32 cellular contexts compared by ENCODE assay signal in the genomic region with DNA sequence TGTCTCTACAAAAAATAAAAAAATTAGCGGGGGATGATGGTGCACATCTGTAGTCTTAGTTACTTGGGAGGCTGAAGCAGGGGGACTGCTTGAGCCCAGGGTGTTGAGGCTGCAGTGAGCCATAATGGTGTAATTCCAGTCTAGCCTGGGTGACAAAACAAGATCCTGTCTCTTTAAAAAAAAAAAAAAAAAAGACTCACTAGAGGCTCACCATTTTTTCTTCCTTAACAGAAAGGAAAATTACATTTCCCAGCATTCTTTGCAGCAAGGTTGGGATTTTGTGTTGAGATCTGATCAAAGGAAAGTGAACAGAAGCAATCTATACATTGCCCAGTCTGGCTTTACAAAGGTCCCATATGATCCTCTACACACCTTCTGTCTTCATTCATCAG. TPM values are rescaled to one million over a fixed set of nuclear protein-coding genes. Genes with fewer than 3 reads are reported as not detected.
A peak's percentile ranks its signal among the peaks of the same experiment; 100 is the strongest.
DNase-seq lines count a peak whose midpoint lies in the region; ATAC-seq and TF ChIP-seq lines count a peak whose summit lies in the region.
"Had no signal": no experiment of that assay in that cellular context is flagged by ENCODE, and none has a peak within 500 bp of the region (broad histone marks: within the 10 kb centered on the region; RNA-seq: fewer than 3 reads in every experiment).

No MANE protein-coding gene starts in this region.

- no peaks in the 10 kb centered on the region for H3F3A ChIP-seq in Loucy (ENCODE audit: low read depth)

- POLR2A ChIA-PET in CD4-positive, alpha-beta memory T cell (lab: Charles Lee; ENCODE audit: partially characterized antibody) = interaction anchor here (1.3 to 3.0 kb wide), 2 partner anchors 18 to 20 kb away, joined by 9 to 14 read pairs; no protein-coding TSS in a partner anchor

- TF ChIP-seq CTCF in Loucy (conservative IDR thresholded peaks at IDR 0.05; ENCODE audit: low read length) (no peak), mucosa of descending colon (IDR thresholded peaks at IDR 0.05) (no peak)

- H3K36me3 Mint-ChIP-seq in activated T-cell treated with anti-CD3 and anti-CD28 coated beads, Interleukin-2, amount 50 U/mL, for 24 hours (ENCODE audit: low read depth) = peaks cover 43% of the 10 kb centered on the region
- H3K36me3 Mint-ChIP-seq in activated T-helper 1 cell treated with anti-CD3 and anti-CD28 coated beads, Interleukin-12 subunit alpha, Interleukin-12 subunit beta, Interleukin-2, Interleukin-4 antibody, amounts not matched to agents 30 ng/mL and 10 ng/mL and 1 ng/mL, durations not matched to agents 14 hours and 24 hours and 36 hours (ENCODE audit: low read depth) = peaks cover 30% of the 10 kb centered on the region
- peaks cover 2% of the 10 kb centered on the region in 2 donors for H3K36me3 Mint-ChIP-seq in CD4-positive, alpha-beta memory T cell
- H3K36me3 Mint-ChIP-seq: brain, type B pancreatic cell had no signal

- no peaks in the 10 kb centered on the region for H3K36me3 ChIP-seq in Loucy (ENCODE audit: insufficient read depth, low read length)
- H3K36me3 ChIP-seq in mucosa of descending colon (ENCODE audit: low read depth) = no peaks in the 10 kb centered on the region
- no peaks in the 10 kb centered on the region for H3K36me3 ChIP-seq in CD4-positive, alpha-beta memory T cell (ENCODE audit: insufficient read depth, low read length)
- H3K36me3 ChIP-seq: esophagus muscularis mucosa, MG63 had no signal

- H3K27ac Mint-ChIP-seq in activated T-cell treated with anti-CD3 and anti-CD28 coated beads, Interleukin-2, amount 50 U/mL, for 24 hours = peak overlapping the region; percentile 58
- peak overlapping the region; percentile 86 for H3K27ac Mint-ChIP-seq in activated T-helper 1 cell treated with anti-CD3 and anti-CD28 coated beads, Interleukin-12 subunit alpha, Interleukin-12 subunit beta, Interleukin-2, Interleukin-4 antibody, amounts not matched to agents 30 ng/mL and 10 ng/mL and 1 ng/mL, durations not matched to agents 14 hours and 24 hours and 36 hours
- H3K27ac Mint-ChIP-seq in CD4-positive, alpha-beta memory T cell = peak overlapping the region in 3 of 7 donors; percentile 6 to 62 (median 41)
- H3K27ac Mint-ChIP-seq: B cell, brain, type B pancreatic cell had no signal

- no peaks in the 10 kb centered on the region for H3K9me2 ChIP-seq in Loucy (replicated peaks; ENCODE audit: low read depth, low read length)

- no peaks in the 10 kb centered on the region for H3K27me3 Mint-ChIP-seq in activated T-cell treated with anti-CD3 and anti-CD28 coated beads, Interleukin-2, amount 50 U/mL, for 24 hours
- H3K27me3 Mint-ChIP-seq in activated T-helper 1 cell treated with anti-CD3 and anti-CD28 coated beads, Interleukin-12 subunit alpha, Interleukin-12 subunit beta, Interleukin-2, Interleukin-4 antibody, amounts not matched to agents 30 ng/mL and 10 ng/mL and 1 ng/mL, durations not matched to agents 14 hours and 24 hours and 36 hours (ENCODE audit: insufficient read depth) = no peaks in the 10 kb centered on the region
- no peaks in the 10 kb centered on the region for H3K27me3 Mint-ChIP-seq in CD4-positive, alpha-beta memory T cell
- H3K27me3 Mint-ChIP-seq: naive thymus-derived CD8-positive, alpha-beta T cell had no signal

- no peak overlapping the region for H3K4me3 Mint-ChIP-seq in activated T-cell treated with anti-CD3 and anti-CD28 coated beads, Interleukin-2, amount 50 U/mL, for 24 hours
- H3K4me3 Mint-ChIP-seq in activated T-helper 1 cell treated with anti-CD3 and anti-CD28 coated beads, Interleukin-12 subunit alpha, Interleukin-12 subunit beta, Interleukin-2, Interleukin-4 antibody, amounts not matched to agents 30 ng/mL and 10 ng/mL and 1 ng/mL, durations not matched to agents 14 hours and 24 hours and 36 hours = peak overlapping the region; percentile 53
- no peak overlapping the region for H3K4me3 Mint-ChIP-seq in CD4-positive, alpha-beta memory T cell
- H3K4me3 Mint-ChIP-seq: B cell, brain, type B pancreatic cell had no signal

- H3K4me3 ChIP-seq in Loucy (ENCODE audit: low read length, poor library complexity, severe bottlenecking) (no peak overlapping the region), mucosa of descending colon (no peak overlapping the region)
- no peak overlapping the region for H3K4me3 ChIP-seq in CD4-positive, alpha-beta memory T cell (ENCODE audit: low read length in 2 of 2)
- H3K4me3 ChIP-seq: esophagus muscularis mucosa, lung, MG63 had no signal

- no peaks in the 10 kb centered on the region for H4K20me1 ChIP-seq in Loucy (ENCODE audit: insufficient read depth, low read length, poor library complexity, severe bottlenecking)

- no peaks in the 10 kb centered on the region for H3K79me2 ChIP-seq in Loucy (ENCODE audit: insufficient read depth, low read length)

- no peak overlapping the region for H3K9ac ChIP-seq in Loucy (ENCODE audit: low read depth, low read length, poor library complexity, severe bottlenecking)

- H2AFZ ChIP-seq in Loucy (ENCODE audit: low read length) = peak overlapping the region; percentile 23; the same call in 1 of the 2 replicates

- intact Hi-C loops in activated T-helper 1 cell treated with anti-CD3 and anti-CD28 coated beads, Interleukin-12 subunit alpha, Interleukin-12 subunit beta, Interleukin-2, Interleukin-4 antibody, amounts not matched to agents 30 ng/mL and 10 ng/mL and 1 ng/mL, durations not matched to agents 14 hours and 24 hours and 36 hours (cut with micrococcal nuclease) = no loop called here
- intact Hi-C loops in mucosa of descending colon (cut with DNase I, micrococcal nuclease) = no loop called here
- intact Hi-C loops in CD4-positive, alpha-beta memory T cell (cut with micrococcal nuclease) = no loop called here

- H3K9me3 Mint-ChIP-seq in activated T-cell treated with anti-CD3 and anti-CD28 coated beads, Interleukin-2, amount 50 U/mL, for 24 hours = no peaks in the 10 kb centered on the region
- H3K9me3 Mint-ChIP-seq in activated T-helper 1 cell treated with anti-CD3 and anti-CD28 coated beads, Interleukin-12 subunit alpha, Interleukin-12 subunit beta, Interleukin-2, Interleukin-4 antibody, amounts not matched to agents 30 ng/mL and 10 ng/mL and 1 ng/mL, durations not matched to agents 14 hours and 24 hours and 36 hours = peaks cover 6% of the 10 kb centered on the region
- no peaks in the 10 kb centered on the region for H3K9me3 Mint-ChIP-seq in CD4-positive, alpha-beta memory T cell
- H3K9me3 Mint-ChIP-seq: brain; naive thymus-derived CD8-positive, alpha-beta T cell; type B pancreatic cell had no signal

- H3K4me2 ChIP-seq in Loucy (ENCODE audit: low read depth, low read length, poor library complexity, severe bottlenecking) = no peak overlapping the region

- no peaks in the 10 kb centered on the region for H3K27me3 ChIP-seq in Loucy (ENCODE audit: insufficient read depth, low read length, poor library complexity, severe bottlenecking)
- no peaks in the 10 kb centered on the region for H3K27me3 ChIP-seq in CD4-positive, alpha-beta memory T cell (ENCODE audit: insufficient read depth, low read length)
- H3K27me3 ChIP-seq: esophagus muscularis mucosa had no signal

- no peak overlapping the region for H3K27ac ChIP-seq in CD4-positive, alpha-beta memory T cell (ENCODE audit: low read depth, low read length)
- H3K27ac ChIP-seq: esophagus muscularis mucosa, foreskin keratinocyte had no signal

- H3K4me1 ChIP-seq in Loucy (ENCODE audit: insufficient read depth, low read length, poor library complexity, severe bottlenecking) (peaks cover 49% of the 10 kb centered on the region), mucosa of descending colon (ENCODE audit: low read depth) (no peaks in the 10 kb centered on the region)
- H3K4me1 ChIP-seq in CD4-positive, alpha-beta memory T cell (ENCODE audit: insufficient read depth, low read length) = peaks cover 32% of the 10 kb centered on the region
- H3K4me1 ChIP-seq: esophagus muscularis mucosa, foreskin keratinocyte had no signal

- no peak for DNase-seq in activated T-cell treated with anti-CD3 and anti-CD28 coated beads, Interleukin-2, amount 50 U/mL, for 24 hours
- DNase-seq in activated T-cell treated with anti-CD3 and anti-CD28 coated beads for 4 hours (no peak), mucosa of descending colon (no peak), inferior parietal cortex (ENCODE audit: extremely low spot score) (no peak)
- DNase-seq in activated T-helper 1 cell treated with anti-CD3 and anti-CD28 coated beads, Interleukin-12 subunit alpha, Interleukin-12 subunit beta, Interleukin-2, Interleukin-4 antibody, amounts not matched to agents 30 ng/mL and 10 ng/mL and 1 ng/mL, durations not matched to agents 14 hours and 24 hours and 36 hours (ENCODE audit: low spot score) = no peak
- DNase-seq in activated effector memory CD4-positive, alpha-beta T cell treated with Interleukin-2 at 50 U/mL for 16 hours = no peak
- DNase-seq in CD4-positive, alpha-beta memory T cell = no peak
- DNase-seq: ACHN; amniotic stem cell; cerebellar nuclear complex; DMS 273 treated with DMSO at 0.1 percent for 48 hours; EL; foreskin keratinocyte; kidney glomerular epithelial cell; MG63; naive thymus-derived CD8-positive, alpha-beta T cell; NCI-H1436; NCI-H2081 treated with DMSO at 0.1 percent for 48 hours; NCI-H2227 treated with DMSO at 0.1 percent for 48 hours; NCI-H526; NK-92 treated with Interleukin-12 subunit alpha and Interleukin-12 subunit beta, amount 100 ng/mL, for 24 hours; Right ventricle myocardium superior; stimulated activated CD4-positive, alpha-beta T cell treated with anti-CD3 and anti-CD28 coated beads, Interleukin-4, amount 100 ng/mL, for 1 hour had no signal

- ATAC-seq in mucosa of descending colon = peak; percentile 8
- ATAC-seq: foreskin keratinocyte, Panc1, SK-N-SH treated with all-trans-retinoic acid at 6 μM for 48 hours had no signal

- no peaks in the 10 kb centered on the region for H3K9me3 ChIP-seq in Loucy (ENCODE audit: insufficient read depth, low read depth, low read length)
- H3K9me3 ChIP-seq in mucosa of descending colon = no peaks in the 10 kb centered on the region
- H3K9me3 ChIP-seq in CD4-positive, alpha-beta memory T cell (ENCODE audit: control insufficient read depth in 1 of 2, low read length in 2 of 2) = no peaks in the 10 kb centered on the region
- H3K9me3 ChIP-seq: esophagus muscularis mucosa, MG63 had no signal

- CTCF ChIA-PET in CD4-positive, alpha-beta memory T cell (lab: Charles Lee; ENCODE audit: partially characterized antibody) = interaction anchor here (1.0 to 1.3 kb wide), 2 partner anchors 17 to 21 kb away, joined by 3 to 5 read pairs; no protein-coding TSS in a partner anchor

- peaks cover 70% of the 10 kb centered on the region for H3K4me1 Mint-ChIP-seq in activated T-cell treated with anti-CD3 and anti-CD28 coated beads, Interleukin-2, amount 50 U/mL, for 24 hours (ENCODE audit: low read depth)
- H3K4me1 Mint-ChIP-seq in activated T-helper 1 cell treated with anti-CD3 and anti-CD28 coated beads, Interleukin-12 subunit alpha, Interleukin-12 subunit beta, Interleukin-2, Interleukin-4 antibody, amounts not matched to agents 30 ng/mL and 10 ng/mL and 1 ng/mL, durations not matched to agents 14 hours and 24 hours and 36 hours (ENCODE audit: low read depth) = peaks cover 79% of the 10 kb centered on the region
- H3K4me1 Mint-ChIP-seq in CD4-positive, alpha-beta memory T cell = peaks cover 27 to 53% (median 34%) of the 10 kb centered on the region in 4 donors
- H3K4me1 Mint-ChIP-seq: brain had no signal

RNA-seq across cellular contexts. Expression of gene GFI1, which starts 21.5 kb away (rescaled TPM):
- total RNA-seq in activated T-helper 1 cell treated with anti-CD3 and anti-CD28 coated beads, Interleukin-12 subunit alpha, Interleukin-12 subunit beta, Interleukin-2, Interleukin-4 antibody, amounts not matched to agents 30 ng/mL and 10 ng/mL and 1 ng/mL, durations not matched to agents 14 hours and 24 hours and 36 hours = 95.7 and 103 TPM in 2 replicates
- 1 to 10 TPM; 2.7 to 7.8 (median 7.7) TPM for total RNA-seq in mucosa of descending colon
- total RNA-seq in CD4-positive, alpha-beta memory T cell = 10 to 100 TPM; 30.6 to 33.2 TPM
- 10 to 100 TPM in 1 of 2 donors, 1 to 10 TPM in 1; 7.8 to 12.1 TPM for polyA plus RNA-seq in CD4-positive, alpha-beta memory T cell
- total RNA-seq: dermis microvascular lymphatic vessel endothelial cell had no signal
